Comparison of ENCODE assay signal across 22 cellular contexts in the genomic region with DNA sequence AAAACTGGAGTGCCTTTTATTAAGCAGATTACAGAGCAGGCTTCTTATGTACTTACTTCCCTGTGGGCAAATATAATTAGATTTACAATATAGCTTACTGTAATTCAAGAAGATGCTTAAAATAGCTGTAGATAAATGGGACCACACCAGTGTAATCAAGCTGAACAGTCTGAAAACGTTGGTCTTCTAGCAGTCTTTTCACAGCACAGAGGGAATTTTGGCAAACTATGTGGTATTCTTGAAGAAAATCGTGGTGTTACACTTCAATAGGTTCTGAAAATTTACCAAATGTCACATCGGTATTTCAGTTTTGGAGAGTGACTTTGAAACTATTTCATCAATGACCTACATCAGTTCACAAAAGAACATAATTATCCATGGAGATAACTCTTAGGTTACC.
"Had no signal": no experiment of that assay in that cellular context is flagged by ENCODE, and none has a peak within 500 bp of the region (broad histone marks: within the 10 kb centered on the region; RNA-seq: fewer than 3 reads in every experiment).

No MANE protein-coding gene starts in this region.

- H3K4me3 Mint-ChIP-seq: activated T-cell treated with anti-CD3 and anti-CD28 coated beads, Interleukin-2, amount 50 U/mL, for 24 hours; activated T-helper 17 cell treated with anti-CD3 and anti-CD28 coated beads, Interleukin-2, amount 50 U/mL, for 72 hours; mesothelial cell of epicardium; naive thymus-derived CD8-positive, alpha-beta T cell; neural progenitor cell; WTC11 had no signal

- H3K4me2 ChIP-seq: neural progenitor cell had no signal

- H3K36me3 ChIP-seq: brain microvascular endothelial cell, heart left ventricle, neural progenitor cell, upper lobe of left lung had no signal

- H3K36me3 Mint-ChIP-seq: mesothelial cell of epicardium, neural progenitor cell had no signal

- H3K27me3 ChIP-seq: brain microvascular endothelial cell, dorsolateral prefrontal cortex, esophagus squamous epithelium, gastroesophageal sphincter, heart left ventricle, neural progenitor cell, upper lobe of left lung had no signal

- H3K27ac Mint-ChIP-seq: activated naive CD4-positive, alpha-beta T cell treated with anti-CD3 and anti-CD28 coated beads, Interleukin-2, amount 50 U/mL, for 72 hours; activated T-cell treated with anti-CD3 and anti-CD28 coated beads, Interleukin-2, amount 50 U/mL, for 24 hours; activated T-helper 17 cell treated with anti-CD3 and anti-CD28 coated beads, Interleukin-2, amount 50 U/mL, for 72 hours; mesothelial cell of epicardium; naive thymus-derived CD8-positive, alpha-beta T cell; neural progenitor cell; WTC11 had no signal

- H3K4me3 ChIP-seq: dorsolateral prefrontal cortex, esophagus squamous epithelium, gastroesophageal sphincter, heart left ventricle, lung, neural progenitor cell, upper lobe of left lung had no signal

- H3K4me1 ChIP-seq: neural progenitor cell, upper lobe of left lung had no signal

- H3K27ac ChIP-seq: brain microvascular endothelial cell, dorsolateral prefrontal cortex, esophagus squamous epithelium, gastroesophageal sphincter, heart left ventricle, neural progenitor cell, upper lobe of left lung had no signal

- H3K4me1 Mint-ChIP-seq: neural progenitor cell had no signal

- H3K9me3 ChIP-seq: esophagus squamous epithelium, gastroesophageal sphincter, upper lobe of left lung had no signal

- H3K27me3 Mint-ChIP-seq: activated T-cell treated with anti-CD3 and anti-CD28 coated beads, Interleukin-2, amount 50 U/mL, for 24 hours; activated T-helper 17 cell treated with anti-CD3 and anti-CD28 coated beads, Interleukin-2, amount 50 U/mL, for 72 hours; naive thymus-derived CD8-positive, alpha-beta T cell had no signal

- H3K9ac ChIP-seq: neural progenitor cell had no signal

- ATAC-seq: activated naive CD4-positive, alpha-beta T cell treated with anti-CD3 and anti-CD28 coated beads, Interleukin-2, amount 50 U/mL, for 72 hours; activated T-helper 17 cell treated with anti-CD3 and anti-CD28 coated beads, Interleukin-2, amount 50 U/mL, for 72 hours; gastroesophageal sphincter; heart left ventricle; left lobe of liver; naive thymus-derived CD8-positive, alpha-beta T cell; stimulated activated naive CD8-positive, alpha-beta T cell treated with anti-CD3 and anti-CD28 coated beads, Interleukin-15, Interleukin-2, amounts not matched to agents 100 U/mL and 50 U/mL, for 24 hours; WTC11 had no signal

- DNase-seq: activated CD8-positive, alpha-beta memory T cell treated with anti-CD3 and anti-CD28 coated beads for 24 hours; activated CD8-positive, alpha-beta memory T cell treated with anti-CD3 and anti-CD28 coated beads, Interleukin-2, amount 50 U/mL, for 4 hours; activated T-cell treated with anti-CD3 and anti-CD28 coated beads, Interleukin-2, amount 50 U/mL, for 24 hours; aorta; brain microvascular endothelial cell; central memory CD4-positive, alpha-beta T cell; dorsolateral prefrontal cortex; esophagus squamous epithelium; heart left ventricle; naive thymus-derived CD8-positive, alpha-beta T cell; stimulated activated CD4-positive, alpha-beta T cell treated with anti-CD3 and anti-CD28 coated beads, Interleukin-4, amount 100 ng/mL, for 1 hour; stimulated activated naive CD8-positive, alpha-beta T cell treated with anti-CD3 and anti-CD28 coated beads, Interleukin-15, Interleukin-2, amounts not matched to agents 100 U/mL and 50 U/mL, for 24 hours; T1000; upper lobe of left lung had no signal
